In the genomic region with DNA sequence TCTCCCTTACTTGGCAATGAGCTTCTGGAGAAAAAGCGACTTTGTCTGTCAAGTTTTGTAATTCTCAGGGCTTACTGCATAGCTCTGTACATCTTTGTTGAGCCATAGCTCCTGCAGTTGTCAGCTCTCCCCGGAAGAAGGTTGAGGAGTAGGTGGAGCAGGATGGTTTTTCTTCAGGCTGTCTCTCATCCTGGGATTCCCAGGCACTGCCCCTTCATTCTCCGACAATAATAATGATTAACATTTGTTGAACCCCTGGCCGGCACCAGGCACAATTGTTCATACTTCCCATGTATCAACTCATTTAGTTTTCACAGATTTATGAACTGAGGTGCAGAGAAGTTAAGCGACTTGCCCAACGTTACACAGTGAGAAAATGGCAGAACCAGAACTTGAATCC, we compare ENCODE assay signal across 16 cellular contexts. TPM values are rescaled to one million over a fixed set of nuclear protein-coding genes. Genes with fewer than 3 reads are reported as not detected.
DNase-seq lines count a peak whose midpoint lies in the region; ATAC-seq and TF ChIP-seq lines count a peak whose summit lies in the region.
"Had no signal": no experiment of that assay in that cellular context is flagged by ENCODE, and none has a peak within 500 bp of the region (broad histone marks: within the 10 kb centered on the region; RNA-seq: fewer than 3 reads in every experiment).

No MANE protein-coding gene starts in this region.

- no peak for DNase-seq in heart left ventricle
- no peak for DNase-seq in right cardiac atrium
- DNase-seq in esophagus squamous epithelium (lab: John Stamatoyannopoulos, UW), result no peak
- DNase-seq in neural progenitor cell (ENCODE audit: low spot score), result no peak
- no peak for DNase-seq in upper lobe of right lung
- DNase-seq in activated CD4-positive, alpha-beta T cell treated with anti-CD3 and anti-CD28 coated beads for 48 hours, result no peak
- no peak for DNase-seq in ACHN
- DNase-seq: activated CD4-positive, alpha-beta T cell treated with anti-CD3 and anti-CD28 coated beads, Interleukin-2, amount 50 U/mL, for 4 hours; CD8-positive, alpha-beta memory T cell; cortex of kidney; DMS79 treated with DMSO at 0.1 percent for 48 hours; NCI-H1930; NCI-H524; stimulated activated naive CD4-positive, alpha-beta T cell treated with Interleukin-2 at 50 U/mL for 16 hours had no signal

- H3K27ac ChIP-seq in heart left ventricle (peak overlapping the region in 7 of 12 donors; percentile 27 to 92 (median 60)), right cardiac atrium (ENCODE audit: low read length) (no peak overlapping the region), esophagus squamous epithelium (peak overlapping the region in 3 of 4 donors; percentile 69 to 86 (median 81)), neural progenitor cell (no peak overlapping the region), upper lobe of right lung (peak overlapping the region; percentile 42)

- intact Hi-C loops in heart left ventricle (cut with DNase I), result loop anchor here in 1 of 10 donors (5.0 kb wide), 1 partner anchor 41 kb away; no protein-coding TSS in a partner anchor
- intact Hi-C loops in right cardiac atrium (cut with DNase I), result no loop called here
- intact Hi-C loops in esophagus squamous epithelium (cut with DNase I), result no loop called here
- intact Hi-C loops in upper lobe of right lung (cut with DNase I), result no loop called here

- H3K9me3 ChIP-seq in heart left ventricle (no peaks in the 10 kb centered on the region), right cardiac atrium (ENCODE audit: control insufficient read depth, low read length) (no peaks in the 10 kb centered on the region), esophagus squamous epithelium (no peaks in the 10 kb centered on the region), neural progenitor cell (ENCODE audit: low read depth) (no peaks in the 10 kb centered on the region), upper lobe of right lung (no peaks in the 10 kb centered on the region)
- H3K9me3 ChIP-seq: MG63 had no signal

- H3K4me3 ChIP-seq in heart left ventricle, result no peak overlapping the region
- H3K4me3 ChIP-seq in right cardiac atrium (ENCODE audit: low read length), result no peak overlapping the region
- H3K4me3 ChIP-seq in esophagus squamous epithelium, result no peak overlapping the region
- H3K4me3 ChIP-seq in neural progenitor cell, result no peak overlapping the region
- no peak overlapping the region for H3K4me3 ChIP-seq in upper lobe of right lung
- H3K4me3 ChIP-seq: MG63 had no signal

- H3K27ac Mint-ChIP-seq in neural progenitor cell, result peak overlapping the region; percentile 10

- ATAC-seq in heart left ventricle (no peak), right cardiac atrium (no peak), upper lobe of right lung (no peak), HG03045 (IDR thresholded peaks at IDR 0.05; ENCODE audit: unreplicated experiment) (no peak)

- no peaks in the 10 kb centered on the region for H3K79me2 ChIP-seq in neural progenitor cell (ENCODE audit: low read depth)

- H3K4me1 Mint-ChIP-seq in neural progenitor cell, result peaks cover 36% of the 10 kb centered on the region

- H3K36me3 ChIP-seq in heart left ventricle, result no peaks in the 10 kb centered on the region
- H3K36me3 ChIP-seq in esophagus squamous epithelium, result no peaks in the 10 kb centered on the region
- no peaks in the 10 kb centered on the region for H3K36me3 ChIP-seq in neural progenitor cell
- no peaks in the 10 kb centered on the region for H3K36me3 ChIP-seq in upper lobe of right lung
- H3K36me3 ChIP-seq: MG63 had no signal

- no peaks in the 10 kb centered on the region for H3K27me3 ChIP-seq in heart left ventricle
- no peaks in the 10 kb centered on the region for H3K27me3 ChIP-seq in right cardiac atrium (ENCODE audit: control insufficient read depth, insufficient read depth)
- H3K27me3 ChIP-seq in esophagus squamous epithelium, result no peaks in the 10 kb centered on the region
- no peaks in the 10 kb centered on the region for H3K27me3 ChIP-seq in neural progenitor cell
- H3K27me3 ChIP-seq in upper lobe of right lung, result no peaks in the 10 kb centered on the region
- H3K27me3 ChIP-seq: MG63 had no signal

- H3K36me3 Mint-ChIP-seq in neural progenitor cell, result no peaks in the 10 kb centered on the region
- H3K36me3 Mint-ChIP-seq: CD8-positive, alpha-beta memory T cell had no signal

- H4K20me1 ChIP-seq in neural progenitor cell (ENCODE audit: low read depth), result no peaks in the 10 kb centered on the region

- no peak overlapping the region for H3K9ac ChIP-seq in neural progenitor cell

- no peak overlapping the region for H3K4me3 Mint-ChIP-seq in neural progenitor cell

- H3K27me3 Mint-ChIP-seq in neural progenitor cell (ENCODE audit: insufficient read depth, low read depth), result peaks cover 7% of the 10 kb centered on the region

- in situ Hi-C loops in ACHN (cut with HindIII; ENCODE audit: low pct_ligation_motif_present, low pct_unique_long_range_greater_than_20kb, low sequenced_read_pairs), result no loop called here

- no peak overlapping the region for H3K4me2 ChIP-seq in neural progenitor cell

- peaks cover 11 to 62% (median 36%) of the 10 kb centered on the region in 12 donors for H3K4me1 ChIP-seq in heart left ventricle
- H3K4me1 ChIP-seq in right cardiac atrium (ENCODE audit: control insufficient read depth, insufficient read depth, low read length), result peaks cover 17% of the 10 kb centered on the region
- peaks cover 12 to 68% (median 42%) of the 10 kb centered on the region in 3 donors for H3K4me1 ChIP-seq in esophagus squamous epithelium
- H3K4me1 ChIP-seq in neural progenitor cell, result peaks cover 17% of the 10 kb centered on the region
- H3K4me1 ChIP-seq in upper lobe of right lung, result peaks cover 51% of the 10 kb centered on the region

- WGBS in heart left ventricle, 4 donors, result 88 to 96% (median 94%) methylated on average over 6 of the region's 6 CpGs
- WGBS in right cardiac atrium, result 84% methylated on average over 6 of the region's 6 CpGs
- WGBS in esophagus squamous epithelium, 2 donors, result 67 to 92% methylated on average over 6 of the region's 6 CpGs

- H2AFZ ChIP-seq in neural progenitor cell (replicated peaks), result no peak overlapping the region

- H3F3A ChIP-seq in neural progenitor cell (ENCODE audit: low read depth), result peaks cover 10% of the 10 kb centered on the region

- TF ChIP-seq CTCF in heart left ventricle (IDR thresholded peaks at IDR 0.05), result no peak
- no peak for TF ChIP-seq CTCF in esophagus squamous epithelium (IDR thresholded peaks at IDR 0.05)
- no peak for TF ChIP-seq CTCF in neural progenitor cell (IDR thresholded peaks at IDR 0.05)
- TF ChIP-seq CTCF in upper lobe of right lung (IDR thresholded peaks at IDR 0.05), result no peak

- TF ChIP-seq POLR2A in heart left ventricle (IDR thresholded peaks at IDR 0.05) (no peak), esophagus squamous epithelium (IDR thresholded peaks at IDR 0.05) (no peak)

- no peaks in the 10 kb centered on the region for H3K9me3 Mint-ChIP-seq in neural progenitor cell
- H3K9me3 Mint-ChIP-seq: CD8-positive, alpha-beta memory T cell had no signal

RNA-seq across cellular contexts. Expression of gene RHOB, which starts 23.5 kb away (rescaled TPM):
- 100 to 1,000 TPM; 105 to 429 (median 169) TPM for total RNA-seq in heart left ventricle
- 100 to 1,000 TPM; 136 to 238 TPM for polyA plus RNA-seq in heart left ventricle
- total RNA-seq in right cardiac atrium, result 100 to 1,000 TPM; 141 to 365 (median 217) TPM
- 315 TPM for polyA plus RNA-seq in right cardiac atrium
- total RNA-seq in esophagus squamous epithelium, result 100 to 1,000 TPM in 3 of 4 donors, 10 to 100 TPM in 1; 61.7 to 245 (median 144) TPM
- total RNA-seq in neural progenitor cell (ENCODE audit: low replicate concordance), result 16.1 and 28.7 TPM in 2 replicates
- 191 TPM for total RNA-seq in upper lobe of right lung

Comparison
In these comparisons a context has a peak if more than half of its experiments do, and no peak if none do; other contexts are left out.
1. H3K27ac ChIP-seq: peak in heart left ventricle (7 of 12), esophagus squamous epithelium (3 of 4) and upper lobe of right lung (single experiment); none in right cardiac atrium (single experiment) and neural progenitor cell (single experiment).